10 cellular contexts compared by ENCODE assay signal in genomic region chr11:115874843-115875242, GRCh38.
DNase-seq lines count a peak whose midpoint lies in the region; ATAC-seq and TF ChIP-seq lines count a peak whose summit lies in the region.
"Had no signal": no experiment of that assay in that cellular context is flagged by ENCODE, and none has a peak within 500 bp of the region (broad histone marks: within the 10 kb centered on the region; RNA-seq: fewer than 3 reads in every experiment).

No MANE protein-coding gene starts in this region.

- H2AFZ ChIP-seq in OCI-LY3 (ENCODE audit: low read depth, low read length) = no peak overlapping the region

- no peaks in the 10 kb centered on the region for H4K20me1 ChIP-seq in OCI-LY3 (ENCODE audit: insufficient read depth, low read length)

- TF ChIP-seq CTCF in OCI-LY3 (IDR thresholded peaks at IDR 0.05; ENCODE audit: low read depth, low read length) = no peak

- no peaks in the 10 kb centered on the region for H3K9me3 ChIP-seq in OCI-LY3 (ENCODE audit: insufficient read depth, low read length)
- H3K9me3 ChIP-seq: sigmoid colon had no signal

- H3K27me3 ChIP-seq in OCI-LY3 (ENCODE audit: low read depth, low read length) = no peaks in the 10 kb centered on the region
- H3K27me3 ChIP-seq: sigmoid colon had no signal

- H3K4me3 ChIP-seq in OCI-LY3 (ENCODE audit: low read length) = peak overlapping the region; percentile 14; the same call in 1 of the 2 replicates
- H3K4me3 ChIP-seq: sigmoid colon had no signal

- DNase-seq in SHP77 treated with DMSO at 0.1 percent for 48 hours (lab: John Stamatoyannopoulos, UW) (no peak), GM19238 (ENCODE audit: insufficient read length, low spot score) (no peak), posterior vena cava (ENCODE audit: low spot score) (no peak)
- DNase-seq: activated naive CD4-positive, alpha-beta T cell treated with Interleukin-2 at 50 U/mL for 16 hours; islet precursor cell; sigmoid colon had no signal

- peak overlapping the region; percentile 90 for H3K27ac ChIP-seq in OCI-LY3 (ENCODE audit: low read length)
- H3K27ac ChIP-seq: sigmoid colon had no signal

- peaks cover 57% of the 10 kb centered on the region for H3K4me1 ChIP-seq in OCI-LY3 (ENCODE audit: low read length)
- H3K4me1 ChIP-seq: sigmoid colon had no signal

- H3K9ac ChIP-seq in OCI-LY3 (ENCODE audit: low read length) = peak overlapping the region; percentile 60; the same call in 1 of the 2 replicates

- ATAC-seq in GM18867 (IDR thresholded peaks at IDR 0.05; ENCODE audit: unreplicated experiment) (peak; percentile 94), GM21390 (IDR thresholded peaks at IDR 0.05; ENCODE audit: unreplicated experiment) (peak; percentile 79), HG03039 (IDR thresholded peaks at IDR 0.05; ENCODE audit: unreplicated experiment) (peak; percentile 51)

- intact Hi-C loops in posterior vena cava (cut with DNase I) = no loop called here

- H3K79me2 ChIP-seq in OCI-LY3 (ENCODE audit: low read length) = no peaks in the 10 kb centered on the region

- peak overlapping the region; percentile 66 for H3K4me2 ChIP-seq in OCI-LY3 (ENCODE audit: low read length)

- H3K36me3 ChIP-seq in OCI-LY3 (replicated peaks; ENCODE audit: low read depth, low read length) = no peaks in the 10 kb centered on the region
- H3K36me3 ChIP-seq: sigmoid colon had no signal
